In the genomic region with DNA sequence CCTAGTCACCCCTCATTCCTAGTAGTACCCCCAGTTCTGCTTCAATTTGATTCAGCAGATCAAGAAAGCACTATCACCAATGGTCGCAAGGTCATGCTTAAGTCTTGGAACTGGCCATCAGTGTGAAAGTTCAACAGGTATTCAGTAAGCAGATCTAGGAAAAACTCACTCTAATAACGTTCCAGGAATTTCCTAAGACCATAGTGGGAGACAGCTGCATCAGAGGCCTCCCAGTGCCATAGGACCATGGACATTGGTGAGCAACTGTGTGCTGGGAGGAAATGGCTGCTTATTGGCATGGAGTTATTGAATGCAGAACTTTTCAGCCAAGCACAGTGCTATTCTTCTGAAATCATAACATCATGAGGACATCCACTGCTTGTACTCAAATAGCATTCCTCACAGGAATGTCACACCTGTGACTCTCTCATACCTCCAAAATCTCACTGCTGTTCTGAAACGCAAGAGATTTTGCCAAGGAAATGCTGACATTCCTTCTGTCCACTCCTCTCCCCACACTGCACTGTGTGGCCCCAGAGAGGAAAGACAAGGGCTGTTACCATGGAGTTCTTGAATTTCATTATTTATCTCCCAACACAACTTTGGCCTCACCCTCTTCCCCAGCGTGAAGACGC, we compare ENCODE assay signal across 1 cellular context.
TF ChIP-seq lines count a peak whose summit lies in the region.

No MANE protein-coding gene starts in this region.

TF ChIP-seq in K562, 482 proteins besides CTCF, POLR2A, EP300 and RAD21 (continued from another document):
- TF ChIP-seq POLR2AphosphoS5 (IDR thresholded peaks at IDR 0.05; ENCODE audit: control insufficient read depth, insufficient read depth, low read depth, low read length) (no peak), ZNF347 (CRISPR knock-in tag; IDR thresholded peaks at IDR 0.05; ENCODE audit: low read depth) (no peak), NFE2 (IDR thresholded peaks at IDR 0.05; ENCODE audit: low read depth) (no peak), ZNF134 (CRISPR knock-in tag; conservative IDR thresholded peaks at IDR 0.05) (no peak), MBD2 (IDR thresholded peaks at IDR 0.05; ENCODE audit: borderline replicate concordance, low read depth) (no peak), ZNF830 (CRISPR knock-in tag; IDR thresholded peaks at IDR 0.05) (no peak)
- TF ChIP-seq, protein P1, sequence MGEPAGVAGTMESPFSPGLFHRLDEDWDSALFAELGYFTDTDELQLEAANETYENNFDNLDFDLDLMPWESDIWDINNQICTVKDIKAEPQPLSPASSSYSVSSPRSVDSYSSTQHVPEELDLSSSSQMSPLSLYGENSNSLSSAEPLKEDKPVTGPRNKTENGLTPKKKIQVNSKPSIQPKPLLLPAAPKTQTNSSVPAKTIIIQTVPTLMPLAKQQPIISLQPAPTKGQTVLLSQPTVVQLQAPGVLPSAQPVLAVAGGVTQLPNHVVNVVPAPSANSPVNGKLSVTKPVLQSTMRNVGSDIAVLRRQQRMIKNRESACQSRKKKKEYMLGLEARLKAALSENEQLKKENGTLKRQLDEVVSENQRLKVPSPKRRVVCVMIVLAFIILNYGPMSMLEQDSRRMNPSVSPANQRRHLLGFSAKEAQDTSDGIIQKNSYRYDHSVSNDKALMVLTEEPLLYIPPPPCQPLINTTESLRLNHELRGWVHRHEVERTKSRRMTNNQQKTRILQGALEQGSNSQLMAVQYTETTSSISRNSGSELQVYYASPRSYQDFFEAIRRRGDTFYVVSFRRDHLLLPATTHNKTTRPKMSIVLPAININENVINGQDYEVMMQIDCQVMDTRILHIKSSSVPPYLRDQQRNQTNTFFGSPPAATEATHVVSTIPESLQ (CRISPR knock-in tag; IDR thresholded peaks at IDR 0.05), result no peak
- TF ChIP-seq, protein P2, sequence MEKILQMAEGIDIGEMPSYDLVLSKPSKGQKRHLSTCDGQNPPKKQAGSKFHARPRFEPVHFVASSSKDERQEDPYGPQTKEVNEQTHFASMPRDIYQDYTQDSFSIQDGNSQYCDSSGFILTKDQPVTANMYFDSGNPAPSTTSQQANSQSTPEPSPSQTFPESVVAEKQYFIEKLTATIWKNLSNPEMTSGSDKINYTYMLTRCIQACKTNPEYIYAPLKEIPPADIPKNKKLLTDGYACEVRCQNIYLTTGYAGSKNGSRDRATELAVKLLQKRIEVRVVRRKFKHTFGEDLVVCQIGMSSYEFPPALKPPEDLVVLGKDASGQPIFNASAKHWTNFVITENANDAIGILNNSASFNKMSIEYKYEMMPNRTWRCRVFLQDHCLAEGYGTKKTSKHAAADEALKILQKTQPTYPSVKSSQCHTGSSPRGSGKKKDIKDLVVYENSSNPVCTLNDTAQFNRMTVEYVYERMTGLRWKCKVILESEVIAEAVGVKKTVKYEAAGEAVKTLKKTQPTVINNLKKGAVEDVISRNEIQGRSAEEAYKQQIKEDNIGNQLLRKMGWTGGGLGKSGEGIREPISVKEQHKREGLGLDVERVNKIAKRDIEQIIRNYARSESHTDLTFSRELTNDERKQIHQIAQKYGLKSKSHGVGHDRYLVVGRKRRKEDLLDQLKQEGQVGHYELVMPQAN (IDR thresholded peaks at IDR 0.05; ENCODE audit: borderline replicate concordance), result no peak
- TF ChIP-seq, protein P3, sequence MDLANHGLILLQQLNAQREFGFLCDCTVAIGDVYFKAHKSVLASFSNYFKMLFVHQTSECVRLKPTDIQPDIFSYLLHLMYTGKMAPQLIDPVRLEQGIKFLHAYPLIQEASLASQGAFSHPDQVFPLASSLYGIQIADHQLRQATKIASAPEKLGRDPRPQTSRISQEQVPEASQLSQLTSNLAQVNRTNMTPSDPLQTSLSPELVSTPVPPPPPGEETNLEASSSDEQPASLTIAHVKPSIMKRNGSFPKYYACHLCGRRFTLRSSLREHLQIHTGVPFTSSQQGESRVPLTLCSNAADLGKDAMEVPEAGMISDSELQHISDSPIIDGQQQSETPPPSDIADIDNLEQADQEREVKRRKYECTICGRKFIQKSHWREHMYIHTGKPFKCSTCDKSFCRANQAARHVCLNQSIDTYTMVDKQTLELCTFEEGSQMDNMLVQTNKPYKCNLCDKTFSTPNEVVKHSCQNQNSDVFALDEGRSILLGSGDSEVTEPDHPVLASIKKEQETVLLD (IDR thresholded peaks at IDR 0.05), result no peak
- TF ChIP-seq, protein P4, sequence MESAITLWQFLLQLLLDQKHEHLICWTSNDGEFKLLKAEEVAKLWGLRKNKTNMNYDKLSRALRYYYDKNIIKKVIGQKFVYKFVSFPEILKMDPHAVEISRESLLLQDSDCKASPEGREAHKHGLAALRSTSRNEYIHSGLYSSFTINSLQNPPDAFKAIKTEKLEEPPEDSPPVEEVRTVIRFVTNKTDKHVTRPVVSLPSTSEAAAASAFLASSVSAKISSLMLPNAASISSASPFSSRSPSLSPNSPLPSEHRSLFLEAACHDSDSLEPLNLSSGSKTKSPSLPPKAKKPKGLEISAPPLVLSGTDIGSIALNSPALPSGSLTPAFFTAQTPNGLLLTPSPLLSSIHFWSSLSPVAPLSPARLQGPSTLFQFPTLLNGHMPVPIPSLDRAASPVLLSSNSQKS (CRISPR knock-in tag; IDR thresholded peaks at IDR 0.05), result no peak
